1 cellular context compared by ENCODE assay signal in genomic region chr19:53865918-53866696, GRCh38.
TF ChIP-seq lines count a peak whose summit lies in the region.

No MANE protein-coding gene starts in this region.

TF ChIP-seq in IMR-90, 13 proteins besides CTCF, POLR2A, EP300 and RAD21 (continued from another document):
- TF ChIP-seq USF2 (IDR thresholded peaks at IDR 0.05; ENCODE audit: low read depth, low read length): no peak
- no peak for TF ChIP-seq ELK1 (IDR thresholded peaks at IDR 0.05; ENCODE audit: borderline replicate concordance, low read depth, low read length)
- no peak for TF ChIP-seq FOS (IDR thresholded peaks at IDR 0.05; ENCODE audit: low read depth, low read length)
- no peak for TF ChIP-seq NFE2L2 (IDR thresholded peaks at IDR 0.05; ENCODE audit: low read depth, low read length)
- no peak for TF ChIP-seq CEBPB (IDR thresholded peaks at IDR 0.05; ENCODE audit: low read depth, low read length)
